ENCODE assay signal across 8 cellular contexts in the genomic region with DNA sequence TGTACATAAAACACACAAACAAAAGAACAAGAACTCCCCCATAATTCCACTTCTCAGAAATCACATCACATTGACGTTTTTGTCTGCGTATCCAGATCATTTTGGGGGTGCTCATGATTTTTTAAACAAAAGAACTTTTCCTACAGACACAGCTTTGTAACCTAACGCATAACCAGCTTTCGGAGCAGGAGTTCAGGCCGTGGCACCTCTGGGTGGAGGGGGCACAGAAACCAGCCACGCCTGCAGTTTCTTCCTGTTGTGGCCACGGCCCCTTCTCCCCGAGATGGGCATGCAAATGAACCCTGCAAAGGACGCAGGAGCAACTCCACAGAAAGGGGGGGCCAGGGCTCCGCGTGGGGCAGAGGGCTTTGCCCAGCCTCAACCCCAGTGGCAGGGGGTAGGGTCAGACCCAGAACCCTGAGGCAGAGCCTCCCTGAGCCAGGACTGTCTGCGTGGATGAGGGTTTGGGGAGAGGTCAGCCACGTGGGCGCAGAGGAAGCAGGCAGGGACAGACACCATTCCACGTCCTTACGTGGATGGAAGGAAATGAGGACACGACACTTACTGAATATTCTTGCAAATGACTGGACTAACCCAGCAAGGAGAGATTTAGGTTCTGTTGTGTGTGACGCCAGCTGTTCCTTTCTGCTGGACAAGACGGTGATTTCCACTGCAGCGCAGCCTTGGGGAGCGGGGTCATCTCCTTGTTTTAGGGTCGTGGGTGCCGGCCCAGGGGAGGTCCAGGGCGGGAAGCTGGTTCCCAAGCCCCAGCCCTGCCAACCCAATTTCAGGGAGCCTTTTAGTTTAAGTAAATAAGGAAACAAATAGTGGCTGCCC.
A peak's percentile ranks its signal among the peaks of the same experiment; 100 is the strongest.
DNase-seq lines count a peak whose midpoint lies in the region; ATAC-seq and TF ChIP-seq lines count a peak whose summit lies in the region.

No MANE protein-coding gene starts in this region.

- H2BK120ac ChIP-seq in H9 (ENCODE audit: low read depth, low read length, poor library complexity, severe bottlenecking) = no peak overlapping the region

- H2BK5ac ChIP-seq in H9 (ENCODE audit: insufficient read length, low read length) = no peak overlapping the region

- H3K4me2 ChIP-seq in H9 (ENCODE audit: insufficient read depth, insufficient read length, low read length) = no peak overlapping the region

- H3K36me3 Mint-ChIP-seq in activated CD4-positive, alpha-beta T cell treated with anti-CD3 and anti-CD28 coated beads, Interleukin-2, amount 10 ng/mL, durations not matched to agents 24 days and 14 days (ENCODE audit: low read depth) = peaks cover 37% of the 10 kb centered on the region
- H3K36me3 Mint-ChIP-seq in H9 (ENCODE audit: insufficient read depth in 1 of 3, low read depth in 3 of 3) = peaks cover 4 to 9% (median 7%) of the 10 kb centered on the region in 3 experiments; a peak in 6 of 7 replicates

- H4K91ac ChIP-seq in H9 (ENCODE audit: insufficient read length, low read depth, low read length) = no peak overlapping the region

- H4K20me1 ChIP-seq in H9 (ENCODE audit: control insufficient read depth, insufficient read depth, insufficient read length) = no peaks in the 10 kb centered on the region

- no peak overlapping the region for H3T11ph ChIP-seq in H9 (ENCODE audit: low read length)

- H3K9me3 Mint-ChIP-seq in activated CD4-positive, alpha-beta T cell treated with anti-CD3 and anti-CD28 coated beads, Interleukin-2, amount 10 ng/mL, durations not matched to agents 24 days and 14 days = peaks cover 8% of the 10 kb centered on the region
- H3K9me3 Mint-ChIP-seq in H9 = peaks cover 4 to 5% of the 10 kb centered on the region in 2 experiments; a peak in 4 of 5 replicates

- H3K4me1 Mint-ChIP-seq in activated CD4-positive, alpha-beta T cell treated with anti-CD3 and anti-CD28 coated beads, Interleukin-2, amount 10 ng/mL, durations not matched to agents 24 days and 14 days = peaks cover 51% of the 10 kb centered on the region
- peaks cover 25 to 42% of the 10 kb centered on the region in 2 experiments for H3K4me1 Mint-ChIP-seq in H9

- H3K27me3 Mint-ChIP-seq in activated CD4-positive, alpha-beta T cell treated with anti-CD3 and anti-CD28 coated beads, Interleukin-2, amount 10 ng/mL, durations not matched to agents 24 days and 14 days = no peaks in the 10 kb centered on the region
- peaks cover 2% of the 10 kb centered on the region; the same call in 1 of the 2 replicates for H3K27me3 Mint-ChIP-seq in H9 (ENCODE audit: low read depth)

- no peak overlapping the region for H3K4me3 ChIP-seq in fibroblast of villous mesenchyme (ENCODE audit: low read depth, low read length)

- H2AFZ ChIP-seq in H9 (ENCODE audit: low read length) = no peak overlapping the region

- intact Hi-C loops in activated CD4-positive, alpha-beta T cell treated with anti-CD3 and anti-CD28 coated beads, Interleukin-2, amount 10 ng/mL, durations not matched to agents 24 days and 14 days (cut with micrococcal nuclease) = loop anchor here (1.0 to 2.0 kb wide), 3 partner anchors 19 to 63 kb away; no protein-coding TSS in a partner anchor

- no peak overlapping the region for H3K4ac ChIP-seq in H9 (ENCODE audit: low read depth, low read length)

- H2BK20ac ChIP-seq in H9 (ENCODE audit: low read depth, low read length, poor library complexity, severe bottlenecking) = no peak overlapping the region

- no CpG with 5 or more reads among the region's 24 CpGs for WGBS in H9 (ENCODE audit: extremely low coverage, insufficient read length, low lambda C conversion rate)

- H4K5ac ChIP-seq in H9 (ENCODE audit: insufficient read length, low read depth, low read length) = no peak overlapping the region

- ATAC-seq in GM21529 (IDR thresholded peaks at IDR 0.05; ENCODE audit: unreplicated experiment) (peak; percentile 36), GM18519 (IDR thresholded peaks at IDR 0.05; ENCODE audit: low FRiP score, unreplicated experiment) (no peak)

- no peaks in the 10 kb centered on the region for H3K79me2 ChIP-seq in H9 (ENCODE audit: insufficient read depth, low read length)

- H3K79me1 ChIP-seq in H9 (ENCODE audit: insufficient read depth, low read depth, low read length, poor library complexity, severe bottlenecking) = no peaks in the 10 kb centered on the region

- no peak overlapping the region for H3K18ac ChIP-seq in H9 (ENCODE audit: insufficient read length, low read depth, low read length)

- H2AK5ac ChIP-seq in H9 (ENCODE audit: insufficient read length, low read length) = no peak overlapping the region

- no peaks in the 10 kb centered on the region for H3K23me2 ChIP-seq in H9 (ENCODE audit: insufficient read length, low read depth, low read length, poor library complexity, severe bottlenecking)

- H3K23ac ChIP-seq in H9 (ENCODE audit: insufficient read length, low read depth, low read length) = no peak overlapping the region

- no peaks in the 10 kb centered on the region; the same call in 1 of the 2 replicates for H3K4me1 ChIP-seq in H9 (ENCODE audit: insufficient read depth, low read length)

- no peaks in the 10 kb centered on the region for H3K9me3 ChIP-seq in H9 (ENCODE audit: control insufficient read depth, low read depth, low read length)

- H3K4me3 Mint-ChIP-seq in activated CD4-positive, alpha-beta T cell treated with anti-CD3 and anti-CD28 coated beads, Interleukin-2, amount 10 ng/mL, durations not matched to agents 24 days and 14 days = peak overlapping the region; percentile 75
- no peak overlapping the region for H3K4me3 Mint-ChIP-seq in H9

- no peaks in the 10 kb centered on the region for H3K27me3 ChIP-seq in H9 (ENCODE audit: insufficient read depth, low read length)

- no peak overlapping the region for H4K8ac ChIP-seq in H9 (replicated peaks; ENCODE audit: insufficient read length, low read depth, low read length)

- DNase-seq in CD1c-positive myeloid dendritic cell (ENCODE audit: extremely low spot score) (peak; percentile 48), fibroblast of villous mesenchyme (ENCODE audit: low read depth) (peak; percentile 64), medulla oblongata (ENCODE audit: extremely low spot score) (no peak), H9 (no peak)
- DNase-seq in activated CD4-positive, alpha-beta T cell treated with anti-CD3 and anti-CD28 coated beads, Interleukin-2, amount 10 ng/mL, durations not matched to agents 24 days and 14 days = peak; percentile 74
- peak; percentile 43 for DNase-seq in stimulated activated naive CD4-positive, alpha-beta T cell treated with Interleukin-2 at 50 U/mL for 16 hours (lab: John Stamatoyannopoulos, UW)

- no peak overlapping the region for H3K27ac ChIP-seq in H9 (ENCODE audit: insufficient read length, low read depth, low read length)

- no peak overlapping the region for H2BK12ac ChIP-seq in H9 (ENCODE audit: insufficient read length, low read depth, low read length)

- H3K14ac ChIP-seq in H9 (ENCODE audit: insufficient read depth, low read length) = no peak overlapping the region

- TF ChIP-seq CTCF in fibroblast of villous mesenchyme (IDR thresholded peaks at IDR 0.05; ENCODE audit: insufficient read depth, low read depth, low read length) = no peak
- no peak for TF ChIP-seq CTCF in H9 (conservative IDR thresholded peaks at IDR 0.05)

- no peak overlapping the region for H3K56ac ChIP-seq in H9 (ENCODE audit: insufficient read length, low read depth, low read length)

- H3K9ac ChIP-seq in H9 (ENCODE audit: extremely low read depth, insufficient read length, low read length) = no peak overlapping the region

- H2BK15ac ChIP-seq in H9 (ENCODE audit: low read depth, low read length) = no peak overlapping the region

- H3K27ac Mint-ChIP-seq in activated CD4-positive, alpha-beta T cell treated with anti-CD3 and anti-CD28 coated beads, Interleukin-2, amount 10 ng/mL, durations not matched to agents 24 days and 14 days = peak overlapping the region; percentile 85
- peak overlapping the region in 1 of 3 experiments; percentile 66; a peak in 1 of 7 replicates for H3K27ac Mint-ChIP-seq in H9

Comparison
In these comparisons a context has a peak if more than half of its experiments do, and no peak if none do; other contexts are left out.
1. DNase-seq: peak in CD1c-positive myeloid dendritic cell (single experiment), activated CD4-positive, alpha-beta T cell treated with anti-CD3 and anti-CD28 coated beads, Interleukin-2, amount 10 ng/mL, durations not matched to agents 24 days and 14 days (single experiment), fibroblast of villous mesenchyme (single experiment) and stimulated activated naive CD4-positive, alpha-beta T cell treated with Interleukin-2 at 50 U/mL for 16 hours (single experiment); none in medulla oblongata (single experiment) and H9 (single experiment).